11 cellular contexts compared by ENCODE assay signal in genomic region chr15:52143862-52144261, GRCh38. TPM values are rescaled to one million over a fixed set of nuclear protein-coding genes. Genes with fewer than 3 reads are reported as not detected.
A peak's percentile ranks its signal among the peaks of the same experiment; 100 is the strongest.
DNase-seq lines count a peak whose midpoint lies in the region; ATAC-seq and TF ChIP-seq lines count a peak whose summit lies in the region.
"Had no signal": no experiment of that assay in that cellular context is flagged by ENCODE, and none has a peak within 500 bp of the region (broad histone marks: within the 10 kb centered on the region; RNA-seq: fewer than 3 reads in every experiment).

No MANE protein-coding gene starts in this region.

- no peak for TF ChIP-seq POLR2A in gastrocnemius medialis (IDR thresholded peaks at IDR 0.05)

- no peaks in the 10 kb centered on the region for H3K27me3 Mint-ChIP-seq in GM23338 (ENCODE audit: insufficient read depth, low read depth, poor library complexity)
- H3K27me3 Mint-ChIP-seq: stimulated activated naive CD8-positive, alpha-beta T cell treated with anti-CD3 and anti-CD28 coated beads, Interleukin-15, Interleukin-2, amounts not matched to agents 100 ng/mL and 50 ng/mL, for 24 hours had no signal

- in situ Hi-C loops in gastrocnemius medialis (cut with MboI; ENCODE audit: low sequenced_read_pairs in 4 of 4), result no loop called here

- no peaks in the 10 kb centered on the region for H3K79me2 ChIP-seq in GM23338 (replicated peaks; ENCODE audit: insufficient read depth)

- H3K9me2 ChIP-seq in GM23338 (ENCODE audit: insufficient read depth), result no peaks in the 10 kb centered on the region

- H3K4me1 Mint-ChIP-seq in GM23338, result peaks cover 13% of the 10 kb centered on the region
- peaks cover 9% of the 10 kb centered on the region for H3K4me1 Mint-ChIP-seq in stimulated activated effector memory CD8-positive, alpha-beta T cell treated with anti-CD3 and anti-CD28 coated beads, Interleukin-12 subunit alpha, Interleukin-12 subunit beta, amount 100 ng/mL, for 72 hours

- DNase-seq in GM23338 (ENCODE audit: low spot score) (peak; percentile 22), fibroblast of the aortic adventitia (ENCODE audit: low read depth) (peak; percentile 62), gastrocnemius medialis (no peak)
- DNase-seq in stimulated activated effector memory CD8-positive, alpha-beta T cell treated with anti-CD3 and anti-CD28 coated beads, Interleukin-12 subunit alpha, Interleukin-12 subunit beta, amount 100 ng/mL, for 72 hours (ENCODE audit: low spot score in 2 of 2), result no peak
- no peak for DNase-seq in central memory CD4-positive, alpha-beta T cell
- DNase-seq: activated CD8-positive, alpha-beta T cell treated with anti-CD3 and anti-CD28 coated beads, Interleukin-2, amount 10 ng/mL, durations not matched to agents 7 days and 5 days; heart left ventricle; NCI-H345 had no signal

- no peaks in the 10 kb centered on the region for H3F3A ChIP-seq in GM23338 (replicated peaks; ENCODE audit: low read depth)

- peaks cover 39% of the 10 kb centered on the region for H3K36me3 Mint-ChIP-seq in GM23338 (ENCODE audit: low read depth)
- H3K36me3 Mint-ChIP-seq in stimulated activated effector memory CD8-positive, alpha-beta T cell treated with anti-CD3 and anti-CD28 coated beads, Interleukin-12 subunit alpha, Interleukin-12 subunit beta, amount 100 ng/mL, for 72 hours, result peaks cover 43% of the 10 kb centered on the region

- no peaks in the 10 kb centered on the region for H4K20me1 ChIP-seq in GM23338 (replicated peaks; ENCODE audit: insufficient read depth)

- no peak overlapping the region for H3K4me2 ChIP-seq in GM23338

- H3K27ac ChIP-seq in GM23338 (ENCODE audit: low read depth) (0 out of 2 replicates have a peak overlapping the region, but pooled peaks have one; percentile 39), gastrocnemius medialis (no peak overlapping the region)
- H3K27ac ChIP-seq: heart left ventricle had no signal

- intact Hi-C loops in gastrocnemius medialis (cut with DNase I; ENCODE audit: low total_unique reads), result no loop called here

- H3K27ac Mint-ChIP-seq in GM23338, result no peak overlapping the region
- H3K27ac Mint-ChIP-seq in stimulated activated effector memory CD8-positive, alpha-beta T cell treated with anti-CD3 and anti-CD28 coated beads, Interleukin-12 subunit alpha, Interleukin-12 subunit beta, amount 100 ng/mL, for 72 hours, result peak overlapping the region; percentile 13
- H3K27ac Mint-ChIP-seq: activated CD8-positive, alpha-beta T cell treated with anti-CD3 and anti-CD28 coated beads, Interleukin-2, amount 10 ng/mL, durations not matched to agents 7 days and 5 days; stimulated activated naive CD8-positive, alpha-beta T cell treated with anti-CD3 and anti-CD28 coated beads, Interleukin-15, Interleukin-2, amounts not matched to agents 100 ng/mL and 50 ng/mL, for 24 hours had no signal

- no peak overlapping the region for H3K4me3 Mint-ChIP-seq in GM23338
- no peak overlapping the region for H3K4me3 Mint-ChIP-seq in stimulated activated effector memory CD8-positive, alpha-beta T cell treated with anti-CD3 and anti-CD28 coated beads, Interleukin-12 subunit alpha, Interleukin-12 subunit beta, amount 100 ng/mL, for 72 hours
- H3K4me3 Mint-ChIP-seq: activated CD8-positive, alpha-beta T cell treated with anti-CD3 and anti-CD28 coated beads, Interleukin-2, amount 10 ng/mL, durations not matched to agents 7 days and 5 days; stimulated activated naive CD8-positive, alpha-beta T cell treated with anti-CD3 and anti-CD28 coated beads, Interleukin-15, Interleukin-2, amounts not matched to agents 100 ng/mL and 50 ng/mL, for 24 hours had no signal

- H3K4me3 ChIP-seq in GM23338, result no peak overlapping the region
- H3K4me3 ChIP-seq in fibroblast of the aortic adventitia (ENCODE audit: low read depth, low read length), result no peak overlapping the region
- no peak overlapping the region for H3K4me3 ChIP-seq in gastrocnemius medialis
- H3K4me3 ChIP-seq: heart left ventricle had no signal

- ATAC-seq in GM23338 (no peak), SK-N-SH treated with all-trans-retinoic acid at 6 μM for 48 hours (peak; percentile 97), HG03175 (IDR thresholded peaks at IDR 0.05; ENCODE audit: unreplicated experiment) (no peak), gastrocnemius medialis (no peak)
- ATAC-seq in stimulated activated effector memory CD8-positive, alpha-beta T cell treated with anti-CD3 and anti-CD28 coated beads, Interleukin-12 subunit alpha, Interleukin-12 subunit beta, amount 100 ng/mL, for 72 hours, result no peak
- ATAC-seq: activated CD8-positive, alpha-beta T cell treated with anti-CD3 and anti-CD28 coated beads, Interleukin-2, amount 10 ng/mL, durations not matched to agents 7 days and 5 days had no signal

- H3K27me3 ChIP-seq in GM23338 (ENCODE audit: insufficient read depth), result no peaks in the 10 kb centered on the region
- no peaks in the 10 kb centered on the region for H3K27me3 ChIP-seq in gastrocnemius medialis
- H3K27me3 ChIP-seq: heart left ventricle had no signal

- peaks cover 3% of the 10 kb centered on the region; the same call in 1 of the 3 replicates for H3K9me3 Mint-ChIP-seq in GM23338
- H3K9me3 Mint-ChIP-seq in stimulated activated effector memory CD8-positive, alpha-beta T cell treated with anti-CD3 and anti-CD28 coated beads, Interleukin-12 subunit alpha, Interleukin-12 subunit beta, amount 100 ng/mL, for 72 hours, result no peaks in the 10 kb centered on the region
- H3K9me3 Mint-ChIP-seq: stimulated activated naive CD8-positive, alpha-beta T cell treated with anti-CD3 and anti-CD28 coated beads, Interleukin-15, Interleukin-2, amounts not matched to agents 100 ng/mL and 50 ng/mL, for 24 hours had no signal

- H2AFZ ChIP-seq in GM23338, result no peak overlapping the region

- no peaks in the 10 kb centered on the region for H3K9me3 ChIP-seq in gastrocnemius medialis

- peaks cover 16% of the 10 kb centered on the region for H3K36me3 ChIP-seq in GM23338 (ENCODE audit: insufficient read depth)
- no peaks in the 10 kb centered on the region for H3K36me3 ChIP-seq in gastrocnemius medialis

- TF ChIP-seq CTCF in GM23338 (conservative IDR thresholded peaks at IDR 0.05; ENCODE audit: low read depth in 2 of 2) (no peak), fibroblast of the aortic adventitia (IDR thresholded peaks at IDR 0.05; ENCODE audit: insufficient read depth, low read length) (no peak), gastrocnemius medialis (IDR thresholded peaks at IDR 0.05 in 4 of 5, conservative IDR thresholded peaks at IDR 0.05 in 1 of 5) (no peak)

- H3K4me1 ChIP-seq in GM23338 (ENCODE audit: insufficient read depth), result no peaks in the 10 kb centered on the region
- peaks cover 0 to 4% of the 10 kb centered on the region in 2 donors for H3K4me1 ChIP-seq in gastrocnemius medialis

TF ChIP-seq in GM23338, 12 proteins besides CTCF, POLR2A, EP300 and RAD21 (continues in another document):
- TF ChIP-seq EZH2 (IDR thresholded peaks at IDR 0.05; ENCODE audit: low read depth, unreplicated experiment), result no peak
- no peak for TF ChIP-seq ZNF331 (CRISPR knock-in tag; IDR thresholded peaks at IDR 0.05; ENCODE audit: low read depth)

TF ChIP-seq in SK-N-SH treated with all-trans-retinoic acid at 6 μM for 48 hours, 23 proteins besides CTCF, POLR2A, EP300 and RAD21 (continues in another document):
- TF ChIP-seq ZC3H10 (CRISPR knock-in tag; IDR thresholded peaks at IDR 0.05), result no peak
- no peak for TF ChIP-seq TSHZ2 (CRISPR knock-in tag; IDR thresholded peaks at IDR 0.05)
- no peak for TF ChIP-seq POU6F1 (CRISPR knock-in tag; IDR thresholded peaks at IDR 0.05; ENCODE audit: borderline replicate concordance, low read depth)
- no peak for TF ChIP-seq TOX (CRISPR knock-in tag; IDR thresholded peaks at IDR 0.05; ENCODE audit: borderline replicate concordance)
- TF ChIP-seq ZFP30 (CRISPR knock-in tag; IDR thresholded peaks at IDR 0.05), result no peak

RNA-seq across cellular contexts. Expression of gene BCL2L10, which starts 31.3 kb away (rescaled TPM):
- 1.6 and 3.3 TPM in 2 replicates for total RNA-seq in GM23338 (2014; rRNA removed; shearing (Covaris generic))
- polyA plus RNA-seq in GM23338 (2016; fragmentation: Nextera tagmentation; extraction: Ambion mirVana), result 1.9 and 4.3 TPM in 2 replicates
- total RNA-seq in fibroblast of the aortic adventitia (ENCODE audit: low replicate concordance) (not detected in 2 replicates), gastrocnemius medialis (not detected)
- polyA plus RNA-seq: heart left ventricle had no signal

RNA-seq across cellular contexts. Expression of gene GNB5, which starts 47.3 kb away (rescaled TPM):
- 40.8 and 68.3 TPM in 2 replicates for total RNA-seq in GM23338 (2014; rRNA removed; shearing (Covaris generic))
- polyA plus RNA-seq in GM23338 (2016; fragmentation: Nextera tagmentation; extraction: Ambion mirVana), result 20.1 and 23.0 TPM in 2 replicates
- total RNA-seq in fibroblast of the aortic adventitia (ENCODE audit: low replicate concordance), result 13.9 and 24.0 TPM in 2 replicates
- 1 to 10 TPM; 2.9 to 4.6 (median 3.6) TPM for total RNA-seq in gastrocnemius medialis

Comparison
In these comparisons a context has a peak if more than half of its experiments do, and no peak if none do; other contexts are left out.
1. DNase-seq: peak in GM23338 (single experiment) and fibroblast of the aortic adventitia (single experiment); none in stimulated activated effector memory CD8-positive, alpha-beta T cell treated with anti-CD3 and anti-CD28 coated beads, Interleukin-12 subunit alpha, Interleukin-12 subunit beta, amount 100 ng/mL, for 72 hours (0 of 2), gastrocnemius medialis (0 of 2) and central memory CD4-positive, alpha-beta T cell (single experiment).